16 cellular contexts compared by ENCODE assay signal in the genomic region with DNA sequence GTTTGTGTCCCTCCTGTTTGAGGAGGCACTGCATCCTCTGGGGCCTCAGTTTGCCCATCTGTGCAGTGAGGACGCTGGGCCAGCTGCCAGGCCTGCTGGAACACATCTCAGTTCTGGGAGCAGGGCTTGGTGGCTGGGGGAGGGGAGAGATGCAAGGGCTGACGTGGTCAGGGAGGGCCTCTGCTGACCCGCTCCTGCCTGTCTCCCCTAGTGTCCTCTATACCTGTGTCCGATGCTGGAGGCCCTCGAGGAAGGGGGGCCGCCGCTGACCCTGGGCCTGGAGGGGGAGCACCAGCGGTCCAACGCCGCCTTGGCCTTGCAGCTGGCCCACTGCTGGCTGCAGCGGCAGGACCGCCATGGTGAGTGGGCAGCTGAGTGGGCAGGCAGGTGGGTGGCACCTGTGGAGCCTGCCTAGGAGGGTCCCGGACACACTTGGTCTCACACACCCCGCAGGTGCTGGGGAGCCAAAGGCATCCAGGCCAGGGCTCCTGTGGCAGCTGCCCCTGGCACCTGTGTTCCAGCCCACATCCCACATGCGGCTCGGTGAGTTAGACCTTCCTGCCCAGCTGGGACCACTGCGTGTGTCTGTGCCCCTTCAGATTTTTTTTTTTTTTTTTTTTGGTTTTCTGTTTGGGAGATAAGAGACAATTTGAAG.
"Had no signal": no experiment of that assay in that cellular context is flagged by ENCODE, and none has a peak within 500 bp of the region (broad histone marks: within the 10 kb centered on the region; RNA-seq: fewer than 3 reads in every experiment).

No MANE protein-coding gene starts in this region.

- H3K27me3 ChIP-seq: cardiac muscle cell, heart right ventricle, left lung, tibial artery, uterus had no signal

- DNase-seq: activated CD4-positive, alpha-beta T cell treated with anti-CD3 and anti-CD28 coated beads, Interleukin-2, amount 10 ng/mL, durations not matched to agents 24 days and 14 days; activated gamma-delta T cell treated with Interleukin-2 at 50 U/mL for 16 hours; activated T-cell treated with anti-CD3 and anti-CD28 coated beads, Interleukin-2, amount 50 U/mL, for 1 hour; effector CD4-positive, alpha-beta T cell; foreskin melanocyte; heart right ventricle; left lung; mesenchymal stem cell; nephron progenitor cell; T-cell; T1000; tibial artery; uterus had no signal

- H3K36me3 ChIP-seq: uterus had no signal

- H3K9me3 Mint-ChIP-seq: activated CD4-positive, alpha-beta T cell treated with anti-CD3 and anti-CD28 coated beads, Interleukin-2, amount 10 ng/mL, durations not matched to agents 24 days and 14 days; nephron progenitor cell; T-cell had no signal

- ATAC-seq: left lung, T-cell had no signal

- H3K4me3 ChIP-seq: cardiac muscle cell, left lung, skin epidermis, tibial artery, uterus had no signal

- H3K27ac ChIP-seq: left lung, parathyroid adenoma, tibial artery had no signal

- H3K27me3 Mint-ChIP-seq: activated CD4-positive, alpha-beta T cell treated with anti-CD3 and anti-CD28 coated beads, Interleukin-2, amount 10 ng/mL, durations not matched to agents 24 days and 14 days; T-cell had no signal

- H2AFZ ChIP-seq: parathyroid adenoma had no signal

- H3K4me3 Mint-ChIP-seq: activated CD4-positive, alpha-beta T cell treated with anti-CD3 and anti-CD28 coated beads, Interleukin-2, amount 10 ng/mL, durations not matched to agents 24 days and 14 days; T-cell had no signal

- H3K9ac ChIP-seq: parathyroid adenoma had no signal

- H3K9me3 ChIP-seq: heart right ventricle, left lung, tibial artery, uterus had no signal

- H3K27ac Mint-ChIP-seq: activated CD4-positive, alpha-beta T cell treated with anti-CD3 and anti-CD28 coated beads, Interleukin-2, amount 10 ng/mL, durations not matched to agents 24 days and 14 days; nephron progenitor cell; T-cell had no signal
